ENCODE assay signal across 21 cellular contexts in genomic region chr15:36499751-36500389, GRCh38.
DNase-seq lines count a peak whose midpoint lies in the region; ATAC-seq and TF ChIP-seq lines count a peak whose summit lies in the region.
"Had no signal": no experiment of that assay in that cellular context is flagged by ENCODE, and none has a peak within 500 bp of the region (broad histone marks: within the 10 kb centered on the region; RNA-seq: fewer than 3 reads in every experiment).

No MANE protein-coding gene starts in this region.

- no peaks in the 10 kb centered on the region for H3K27me3 ChIP-seq in muscle layer of duodenum (ENCODE audit: low read depth, low read length)

- ATAC-seq in HG02870 (IDR thresholded peaks at IDR 0.05; ENCODE audit: unreplicated experiment) = no peak
- ATAC-seq: lower lobe of right lung; stimulated activated naive CD8-positive, alpha-beta T cell treated with anti-CD3 and anti-CD28 coated beads, Interleukin-15, amount 100 ng/mL, for 72 hours had no signal

- POLR2A ChIA-PET in HEK293T (lab: Yijun Ruan, JAX) = no interaction called here

- peak overlapping the region; percentile 39 for H3K27ac ChIP-seq in muscle layer of duodenum (ENCODE audit: low read length)
- H3K27ac ChIP-seq: lower lobe of right lung had no signal

- H3K36me3 ChIP-seq in muscle layer of duodenum (ENCODE audit: control insufficient read depth in 1 of 2, insufficient read depth in 2 of 2, low read length in 2 of 2) = no peaks in the 10 kb centered on the region
- H3K36me3 ChIP-seq: lower lobe of right lung had no signal

- no peak overlapping the region for H3K4me3 ChIP-seq in muscle layer of duodenum (ENCODE audit: low read depth in 1 of 2, low read length in 2 of 2)
- H3K4me3 ChIP-seq: lower lobe of right lung had no signal

- no peaks in the 10 kb centered on the region for H3K9me3 ChIP-seq in muscle layer of duodenum (ENCODE audit: control insufficient read depth in 1 of 2, low read length in 2 of 2)
- H3K9me3 ChIP-seq: lower lobe of right lung had no signal

- peaks cover 4 to 14% of the 10 kb centered on the region in 2 donors for H3K4me1 ChIP-seq in muscle layer of duodenum (ENCODE audit: control insufficient read depth in 1 of 2, insufficient read depth in 2 of 2, low read length in 2 of 2)
- H3K4me1 ChIP-seq: lower lobe of right lung had no signal

- CTCF ChIA-PET in HEK293T (lab: Yijun Ruan, JAX) = interaction anchor here (1.5 kb wide), 1 partner anchor 79 kb away, joined by 3 read pairs; the partner anchor contains the start of gene CDIN1

- DNase-seq in Daoy (ENCODE audit: low read depth) (peak; percentile 4), HEK293T (ENCODE audit: extremely low spot score) (no peak), dedifferentiated amniotic fluid mesenchymal stem cell (ENCODE audit: extremely low spot score) (peak; percentile 27), COLO668 (lab: John Stamatoyannopoulos, UW; ENCODE audit: unreplicated experiment) (no peak), HuH-7 (ENCODE audit: low spot score) (no peak), SIG-M5 (lab: John Stamatoyannopoulos, UW) (no peak)
- DNase-seq: activated CD8-positive, alpha-beta memory T cell treated with anti-CD3 and anti-CD28 coated beads, Interleukin-2, amount 50 U/mL, for 48 hours; activated naive CD4-positive, alpha-beta T cell; Calu3; KG1; lower lobe of right lung; naive B cell; NCI-H2081 treated with DMSO at 0.1 percent for 48 hours; NCI-H526; posterior cingulate gyrus; SHP77 treated with DMSO at 0.1 percent for 48 hours; stimulated activated CD4-positive, alpha-beta T cell treated with anti-CD3 and anti-CD28 coated beads, Interleukin-2, amount 100 ng/mL, for 48 hours; stimulated activated naive CD8-positive, alpha-beta T cell treated with anti-CD3 and anti-CD28 coated beads, Interleukin-15, amount 100 ng/mL, for 72 hours; trophoblast cell had no signal

TF ChIP-seq in HEK293T, 16 proteins besides CTCF, POLR2A, EP300 and RAD21:
- no peak for TF ChIP-seq SP1 (IDR thresholded peaks at IDR 0.05)
- TF ChIP-seq, protein P1, sequence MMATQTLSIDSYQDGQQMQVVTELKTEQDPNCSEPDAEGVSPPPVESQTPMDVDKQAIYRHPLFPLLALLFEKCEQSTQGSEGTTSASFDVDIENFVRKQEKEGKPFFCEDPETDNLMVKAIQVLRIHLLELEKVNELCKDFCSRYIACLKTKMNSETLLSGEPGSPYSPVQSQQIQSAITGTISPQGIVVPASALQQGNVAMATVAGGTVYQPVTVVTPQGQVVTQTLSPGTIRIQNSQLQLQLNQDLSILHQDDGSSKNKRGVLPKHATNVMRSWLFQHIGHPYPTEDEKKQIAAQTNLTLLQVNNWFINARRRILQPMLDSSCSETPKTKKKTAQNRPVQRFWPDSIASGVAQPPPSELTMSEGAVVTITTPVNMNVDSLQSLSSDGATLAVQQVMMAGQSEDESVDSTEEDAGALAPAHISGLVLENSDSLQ (IDR thresholded peaks at IDR 0.05) = peak; percentile 24; the same call in 1 of the 2 replicates

Comparison
In these comparisons a context has a peak if more than half of its experiments do, and no peak if none do; other contexts are left out.
1. DNase-seq: peak in Daoy (single experiment) and dedifferentiated amniotic fluid mesenchymal stem cell (single experiment); none in HEK293T (single experiment), COLO668 (single experiment), HuH-7 (single experiment) and SIG-M5 (single experiment).